In genomic region chr7:123871998-123872867, GRCh38 we compare ENCODE assay signal across 8 cellular contexts. TPM values are rescaled to one million over a fixed set of nuclear protein-coding genes. Genes with fewer than 3 reads are reported as not detected.
DNase-seq lines count a peak whose midpoint lies in the region; ATAC-seq, FAIRE-seq and TF ChIP-seq lines count a peak whose summit lies in the region.

No MANE protein-coding gene starts in this region.

- no peaks in the 10 kb centered on the region for H3K27me3 ChIP-seq in Karpas-422 (ENCODE audit: low read length)
- no peaks in the 10 kb centered on the region for H3K27me3 ChIP-seq in lower lobe of right lung (ENCODE audit: low read depth)
- H3K27me3 ChIP-seq in upper lobe of right lung = no peaks in the 10 kb centered on the region

- no peak overlapping the region for H3K9ac ChIP-seq in Karpas-422 (ENCODE audit: low read length)

- H2AFZ ChIP-seq in Karpas-422 (ENCODE audit: low read length) = no peak overlapping the region

- H3K9me3 ChIP-seq in Karpas-422 (ENCODE audit: low read length) = no peaks in the 10 kb centered on the region
- H3K9me3 ChIP-seq in lower lobe of right lung = no peaks in the 10 kb centered on the region
- H3K9me3 ChIP-seq in upper lobe of right lung = no peaks in the 10 kb centered on the region

- no peak overlapping the region for H3K27ac ChIP-seq in Karpas-422 (ENCODE audit: low read length)
- no peak overlapping the region for H3K27ac ChIP-seq in lower lobe of right lung
- H3K27ac ChIP-seq in upper lobe of right lung = no peak overlapping the region

- H3K4me1 ChIP-seq in Karpas-422 (ENCODE audit: low read length) (no peaks in the 10 kb centered on the region), lower lobe of right lung (peaks cover 6% of the 10 kb centered on the region), upper lobe of right lung (no peaks in the 10 kb centered on the region)

- H4K20me1 ChIP-seq in Karpas-422 (ENCODE audit: insufficient read depth, low read depth, low read length) = no peaks in the 10 kb centered on the region

- H3K36me3 ChIP-seq in Karpas-422 (ENCODE audit: insufficient read depth, low read length) (no peaks in the 10 kb centered on the region), lower lobe of right lung (no peaks in the 10 kb centered on the region), upper lobe of right lung (no peaks in the 10 kb centered on the region)

- no peak overlapping the region for H3K4me3 ChIP-seq in Karpas-422 (ENCODE audit: low read length)
- H3K4me3 ChIP-seq in lower lobe of right lung = no peak overlapping the region
- H3K4me3 ChIP-seq in upper lobe of right lung = no peak overlapping the region

- no peaks in the 10 kb centered on the region for H3K79me2 ChIP-seq in Karpas-422 (ENCODE audit: low read length)

- intact Hi-C loops in lower lobe of right lung (cut with DNase I) (no loop called here), upper lobe of right lung (cut with DNase I) (no loop called here)

- TF ChIP-seq CTCF in lower lobe of right lung (IDR thresholded peaks at IDR 0.05) = peak; percentile 53
- TF ChIP-seq CTCF in upper lobe of right lung (IDR thresholded peaks at IDR 0.05) = peak; percentile 57

- peak; percentile 75 for FAIRE-seq in H54 (lab: Jason Lieb, UNC)

- DNase-seq in activated T-cell treated with anti-CD3 and anti-CD28 coated beads for 24 hours (ENCODE audit: low read depth) (peak; percentile 2), activated T-cell treated with anti-CD3 and anti-CD28 coated beads for 4 hours (no peak), H54 (ENCODE audit: insufficient read length, low spot score) (peak; percentile 4), Karpas-422 (peak; percentile 76), RPMI8226 (peak; percentile 57), cerebellar cortex (ENCODE audit: low spot score) (peak; percentile 32), lower lobe of right lung (no peak), upper lobe of right lung (no peak)

- H3K4me2 ChIP-seq in Karpas-422 (ENCODE audit: low read depth, low read length, poor library complexity, severe bottlenecking) = no peak overlapping the region

- no peak for TF ChIP-seq POLR2A in H54 (IDR thresholded peaks at IDR 0.05; ENCODE audit: low read depth, low read length)

- no peaks in the 10 kb centered on the region for H3K9me2 ChIP-seq in Karpas-422 (replicated peaks; ENCODE audit: insufficient read depth, low read length)

- ATAC-seq in lower lobe of right lung (peak; percentile 86 to 93), upper lobe of right lung (peak; percentile 94)

RNA-seq across cellular contexts. Expression of gene HYAL4, which starts 27.3 kb away (rescaled TPM):
- total RNA-seq in Karpas-422 (2014; rRNA removed; shearing (Covaris generic); ENCODE audit: low replicate concordance) = not detected in 2 replicates
- total RNA-seq in lower lobe of right lung (not detected), upper lobe of right lung (not detected)

RNA-seq across cellular contexts. Expression of gene SPAM1, which starts 52.8 kb away (rescaled TPM):
- total RNA-seq in Karpas-422 (2014; rRNA removed; shearing (Covaris generic); ENCODE audit: low replicate concordance) = not detected in 2 replicates
- not detected for total RNA-seq in lower lobe of right lung
- total RNA-seq in upper lobe of right lung = not detected

Comparison
In these comparisons a context has a peak if more than half of its experiments do, and no peak if none do; other contexts are left out.
1. DNase-seq: peak in activated T-cell treated with anti-CD3 and anti-CD28 coated beads for 24 hours (single experiment), H54 (single experiment), Karpas-422 (single experiment), RPMI8226 (single experiment) and cerebellar cortex (single experiment); none in activated T-cell treated with anti-CD3 and anti-CD28 coated beads for 4 hours (single experiment), lower lobe of right lung (single experiment) and upper lobe of right lung (single experiment).